19 cellular contexts compared by ENCODE assay signal in genomic region chr16:87347932-87348615, GRCh38. TPM values are rescaled to one million over a fixed set of nuclear protein-coding genes. Genes with fewer than 3 reads are reported as not detected.
DNase-seq lines count a peak whose midpoint lies in the region; TF ChIP-seq lines count a peak whose summit lies in the region.
"Had no signal": no experiment of that assay in that cellular context is flagged by ENCODE, and none has a peak within 500 bp of the region (broad histone marks: within the 10 kb centered on the region; RNA-seq: fewer than 3 reads in every experiment).

No MANE protein-coding gene starts in this region.

- H3K4me3 ChIP-seq in GM06990 (replicated peaks; ENCODE audit: low read depth, low read length) (no peak overlapping the region), OCI-LY7 (ENCODE audit: low read depth, low read length, poor library complexity, severe bottlenecking) (no peak overlapping the region), endodermal cell (ENCODE audit: low read length) (no peak overlapping the region)
- H3K4me3 ChIP-seq: breast epithelium, GM12878, PC-9 had no signal

- H3K27me3 Mint-ChIP-seq in Calu3 (ENCODE audit: unreplicated experiment) (no peaks in the 10 kb centered on the region), endodermal cell (ENCODE audit: insufficient read depth) (no peaks in the 10 kb centered on the region)
- H3K27me3 Mint-ChIP-seq: activated CD4-positive, alpha-beta memory T cell treated with anti-CD3 and anti-CD28 coated beads for 36 hours; CD4-positive, CD25-positive, alpha-beta regulatory T cell; natural killer cell treated with Interleukin-12 subunit alpha and Interleukin-12 subunit beta and Interleukin-15 and Interleukin-18, amount 100 ng/mL, for 72 hours had no signal

- DNase-seq in Calu3 (no peak), GM06990 (ENCODE audit: extremely low read depth, insufficient read length) (no peak), OCI-LY7 (ENCODE audit: low spot score) (no peak), endodermal cell (no peak), dermis blood vessel endothelial cell (no peak), GM03348 (ENCODE audit: low spot score) (no peak)
- DNase-seq in central memory CD4-positive, alpha-beta T cell: no peak
- DNase-seq: activated CD4-positive, alpha-beta memory T cell treated with anti-CD3 and anti-CD28 coated beads for 36 hours; activated T-cell treated with anti-CD3 and anti-CD28 coated beads for 4 hours; CD4-positive, CD25-positive, alpha-beta regulatory T cell; DMS 273 treated with DMSO at 0.1 percent for 48 hours; immature natural killer cell; midbrain; NCI-H446; PC-9 had no signal

- no peaks in the 10 kb centered on the region for H3K27me3 ChIP-seq in GM06990 (replicated peaks; ENCODE audit: control insufficient read depth, insufficient read depth, low read length)
- no peaks in the 10 kb centered on the region for H3K27me3 ChIP-seq in endodermal cell (ENCODE audit: control insufficient read depth, insufficient read depth, low read length, poor library complexity, severe bottlenecking)
- H3K27me3 ChIP-seq: breast epithelium had no signal

- intact Hi-C loops in Calu3 (cut with micrococcal nuclease; ENCODE audit: unreplicated experiment): no loop called here
- intact Hi-C loops in OCI-LY7 (cut with micrococcal nuclease; ENCODE audit: unreplicated experiment): no loop called here

- H3K36me3 Mint-ChIP-seq in Calu3 (ENCODE audit: insufficient read depth, unreplicated experiment) (peaks cover 38% of the 10 kb centered on the region), endodermal cell (ENCODE audit: low read depth) (peaks cover 20% of the 10 kb centered on the region)

- H3K9me2 ChIP-seq in OCI-LY7 (ENCODE audit: insufficient read depth, low read length): no peaks in the 10 kb centered on the region

- H3K27ac Mint-ChIP-seq in Calu3 (ENCODE audit: unreplicated experiment) (no peak overlapping the region), endodermal cell (no peak overlapping the region)
- H3K27ac Mint-ChIP-seq: activated CD4-positive, alpha-beta memory T cell treated with anti-CD3 and anti-CD28 coated beads for 36 hours; immature natural killer cell had no signal

- H3K4me3 Mint-ChIP-seq in Calu3 (ENCODE audit: low read depth, unreplicated experiment) (no peak overlapping the region), endodermal cell (no peak overlapping the region)
- H3K4me3 Mint-ChIP-seq: activated CD4-positive, alpha-beta memory T cell treated with anti-CD3 and anti-CD28 coated beads for 36 hours; CD4-positive, CD25-positive, alpha-beta regulatory T cell; immature natural killer cell; natural killer cell treated with Interleukin-12 subunit alpha and Interleukin-12 subunit beta and Interleukin-15 and Interleukin-18, amount 100 ng/mL, for 72 hours had no signal

- H3K9me3 Mint-ChIP-seq in Calu3 (ENCODE audit: low read depth, unreplicated experiment): no peaks in the 10 kb centered on the region
- no peaks in the 10 kb centered on the region for H3K9me3 Mint-ChIP-seq in endodermal cell
- H3K9me3 Mint-ChIP-seq: activated CD4-positive, alpha-beta memory T cell treated with anti-CD3 and anti-CD28 coated beads for 36 hours; CD4-positive, CD25-positive, alpha-beta regulatory T cell; immature natural killer cell; natural killer cell treated with Interleukin-12 subunit alpha and Interleukin-12 subunit beta and Interleukin-15 and Interleukin-18, amount 100 ng/mL, for 72 hours had no signal

- CTCF ChIA-PET in Calu3 (lab: Charles Lee) (interaction anchor here (0.7 to 1.6 kb wide), 2 partner anchors 35 to 420 kb away, joined by 3 to 6 read pairs; no protein-coding TSS in a partner anchor), OCI-LY7 (lab: Charles Lee; ENCODE audit: unreplicated experiment) (no interaction called here)

- H3K4me2 ChIP-seq in OCI-LY7 (ENCODE audit: low read length): no peak overlapping the region
- H3K4me2 ChIP-seq: PC-9 had no signal

- H3K36me3 ChIP-seq in GM06990 (ENCODE audit: control insufficient read depth, insufficient read depth, low read length) (peaks cover 10% of the 10 kb centered on the region), OCI-LY7 (ENCODE audit: insufficient read depth, low read length) (peaks cover 13% of the 10 kb centered on the region; the same call in 1 of the 2 replicates), endodermal cell (ENCODE audit: control insufficient read depth, insufficient read depth, low read length) (peaks cover 7% of the 10 kb centered on the region)
- H3K36me3 ChIP-seq: breast epithelium had no signal

- H4K20me1 ChIP-seq in OCI-LY7 (ENCODE audit: insufficient read depth, low read length): no peaks in the 10 kb centered on the region

- H3K4me1 ChIP-seq in OCI-LY7 (ENCODE audit: insufficient read depth, low read length, poor library complexity, severe bottlenecking): no peaks in the 10 kb centered on the region
- H3K4me1 ChIP-seq in endodermal cell (ENCODE audit: control insufficient read depth, insufficient read depth, low read length): no peaks in the 10 kb centered on the region
- H3K4me1 ChIP-seq: breast epithelium, parathyroid adenoma had no signal

- no peaks in the 10 kb centered on the region for H3K79me2 ChIP-seq in OCI-LY7 (ENCODE audit: insufficient read depth, low read depth, low read length)

- H3K9ac ChIP-seq in endodermal cell (ENCODE audit: extremely low read depth, low read length, poor library complexity, severe bottlenecking): no peak overlapping the region
- H3K9ac ChIP-seq: parathyroid adenoma had no signal

- H3K27ac ChIP-seq in OCI-LY7 (ENCODE audit: low read depth, low read length, poor library complexity, severe bottlenecking) (no peak overlapping the region), endodermal cell (ENCODE audit: low read depth, low read length) (no peak overlapping the region)
- H3K27ac ChIP-seq: breast epithelium, parathyroid adenoma, PC-9 had no signal

- BruUV-seq in Calu3 (replicated peaks; lab: Mats Ljungman, UMichigan) (no TSS peak), OCI-LY7 (replicated peaks; lab: Mats Ljungman, UMichigan) (no TSS peak)

- TF ChIP-seq CTCF in Calu3 (IDR thresholded peaks at IDR 0.05; ENCODE audit: unreplicated experiment): peak; percentile 26
- TF ChIP-seq CTCF in GM06990 (IDR thresholded peaks at IDR 0.05; ENCODE audit: insufficient read depth, low read length, poor library complexity, severe bottlenecking): peak; percentile 19
- TF ChIP-seq CTCF in OCI-LY7 (conservative IDR thresholded peaks at IDR 0.05; ENCODE audit: low read length): peak; percentile 37
- peak; percentile 48 for TF ChIP-seq CTCF in endodermal cell (conservative IDR thresholded peaks at IDR 0.05)

- H3K4me1 Mint-ChIP-seq in Calu3 (ENCODE audit: low read depth, unreplicated experiment) (no peaks in the 10 kb centered on the region), endodermal cell (peaks cover 7% of the 10 kb centered on the region)

- POLR2A ChIA-PET in OCI-LY7 (lab: Charles Lee): interaction anchor here (0.6 to 0.7 kb wide), 2 partner anchors 56 to 150 kb away, joined by 3 read pairs; no protein-coding TSS in a partner anchor

- no peak overlapping the region for H2AFZ ChIP-seq in OCI-LY7 (ENCODE audit: low read length)
- H2AFZ ChIP-seq: parathyroid adenoma, PC-9 had no signal

- H3K9me3 ChIP-seq in OCI-LY7 (ENCODE audit: low read length) (no peaks in the 10 kb centered on the region), endodermal cell (ENCODE audit: control insufficient read depth, low read length) (no peaks in the 10 kb centered on the region)
- H3K9me3 ChIP-seq: breast epithelium had no signal

- WGBS in endodermal cell (ENCODE audit: insufficient coverage in 1 of 2, insufficient read length in 1 of 2), 2 experiments: 95 to 99% methylated on average over 11 to 13 of the region's 13 CpGs

RNA-seq across cellular contexts. Expression of gene C16orf95, which starts 30.9 kb away (rescaled TPM):
- 3.8 and 3.9 TPM in 2 replicates for total RNA-seq in Calu3 (2022)
- 4.2 and 8.5 TPM in 2 replicates for total RNA-seq in OCI-LY7 (2014; rRNA removed; shearing (Covaris generic))
- 22.1 and 25.0 TPM in 2 replicates for total RNA-seq in OCI-LY7 (2022)
- total RNA-seq in endodermal cell: 1 to 10 TPM; 6.4 to 7.8 TPM
- 5.7 TPM for polyA plus RNA-seq in endodermal cell (2013, experiment 1 of 2)
- 6.0 TPM for polyA plus RNA-seq in endodermal cell (2013, experiment 2 of 2)
- 2.9 and 4.3 TPM in 2 replicates for total RNA-seq in dermis blood vessel endothelial cell

RNA-seq across cellular contexts. Expression of gene FBXO31, which starts 35.5 kb away (rescaled TPM):
- total RNA-seq in Calu3 (2022): 40.4 and 43.7 TPM in 2 replicates
- 14.5 and 26.0 TPM in 2 replicates for total RNA-seq in OCI-LY7 (2014; rRNA removed; shearing (Covaris generic))
- 25.5 and 32.4 TPM in 2 replicates for total RNA-seq in OCI-LY7 (2022)
- total RNA-seq in endodermal cell: 10 to 100 TPM; 18.6 to 22.1 TPM
- polyA plus RNA-seq in endodermal cell (2013, experiment 1 of 2): 13.4 TPM
- polyA plus RNA-seq in endodermal cell (2013, experiment 2 of 2): 9.5 TPM
- total RNA-seq in dermis blood vessel endothelial cell: 24.4 and 36.1 TPM in 2 replicates

RNA-seq across cellular contexts. Expression of gene MAP1LC3B, which starts 44.1 kb away (rescaled TPM):
- total RNA-seq in Calu3 (2022) (70.3 and 71.5 TPM in 2 replicates), OCI-LY7 (2022) (43.8 and 48.5 TPM in 2 replicates), endodermal cell (10 to 100 TPM; 56.4 to 62.4 TPM), dermis blood vessel endothelial cell (23.3 and 44.8 TPM in 2 replicates)
- 15.3 and 15.5 TPM in 2 replicates for total RNA-seq in OCI-LY7 (2014; rRNA removed; shearing (Covaris generic))
- 67.5 TPM for polyA plus RNA-seq in endodermal cell (2013, experiment 1 of 2)
- 73.4 TPM for polyA plus RNA-seq in endodermal cell (2013, experiment 2 of 2)
